Comparison of ENCODE assay signal across 9 cellular contexts in genomic region chr4:55736605-55737183, GRCh38.
DNase-seq lines count a peak whose midpoint lies in the region; ATAC-seq, FAIRE-seq and TF ChIP-seq lines count a peak whose summit lies in the region.
"Had no signal": no experiment of that assay in that cellular context is flagged by ENCODE, and none has a peak within 500 bp of the region (broad histone marks: within the 10 kb centered on the region; RNA-seq: fewer than 3 reads in every experiment).

No MANE protein-coding gene starts in this region.

- no peak overlapping the region for H3K18ac ChIP-seq in IMR-90 (ENCODE audit: low read depth, low read length)

- H3K27ac Mint-ChIP-seq in stimulated activated naive B cell treated with anti-CD40 and anti-IgM and Interleukin-4, amounts not matched to agents 10 μg/mL and 1 μg/mL and 100 μg/mL, for 72 hours = no peak overlapping the region

- H2AK9ac ChIP-seq in IMR-90 (replicated peaks; ENCODE audit: low read depth, low read length, poor library complexity) = no peak overlapping the region

- no peak overlapping the region for H4K5ac ChIP-seq in IMR-90 (ENCODE audit: low read depth, low read length)

- H3K56ac ChIP-seq in IMR-90 (ENCODE audit: extremely low read depth, insufficient read depth, low read length) = no peak overlapping the region

- FAIRE-seq in H54 (lab: Jason Lieb, UNC) = no peak

- no CpG with 5 or more reads among the region's 3 CpGs for WGBS in IMR-90 (ENCODE audit: extremely low coverage in 2 of 2, insufficient read length in 1 of 2), 2 experiments
- WGBS in right lobe of liver (ENCODE audit: insufficient coverage, low coverage, low lambda C conversion rate, missing lambda C conversion rate) = 16% methylated on average over 3 of the region's 3 CpGs

- H3K79me1 ChIP-seq in IMR-90 (ENCODE audit: low read depth in 1 of 2, low read length in 2 of 2) = no peaks in the 10 kb centered on the region

- ATAC-seq in IMR-90 (ENCODE audit: low read depth) (no peak), right lobe of liver (no peak), HG02571 (IDR thresholded peaks at IDR 0.05; ENCODE audit: unreplicated experiment) (no peak)
- no peak for ATAC-seq in stimulated activated naive B cell treated with anti-CD40 and anti-IgM and Interleukin-4, amounts not matched to agents 10 μg/mL and 1 μg/mL and 100 μg/mL, for 72 hours (replicated peaks)

- no peak overlapping the region for H3K23ac ChIP-seq in IMR-90 (ENCODE audit: low read depth, low read length)

- peaks cover 17 to 25% of the 10 kb centered on the region in 2 donors for H3K27me3 Mint-ChIP-seq in stimulated activated naive B cell treated with anti-CD40 and anti-IgM and Interleukin-4, amounts not matched to agents 10 μg/mL and 1 μg/mL and 100 μg/mL, for 72 hours

- H3K9ac ChIP-seq in IMR-90 (ENCODE audit: low read depth, low read length) = no peak overlapping the region

- in situ Hi-C loops in IMR-90 (cut with MboI; ENCODE audit: low sequenced_read_pairs) = loop anchor here (25.0 kb wide), 1 partner anchor 399 kb away; the partner anchor contains the start of gene SRD5A3

- intact Hi-C loops in IMR-90 (cut with micrococcal nuclease) (loop anchor here (1.0 to 10.0 kb wide), 2 partner anchors 292 to 390 kb away; partner anchors contain the start of gene SRD5A3), ascending aorta (cut with DNase I) (loop anchor here (10.0 kb wide), 1 partner anchor 392 kb away; the partner anchor contains the start of gene SRD5A3), right lobe of liver (cut with DNase I) (no loop called here)

- CTCF ChIA-PET in IMR-90 (lab: Yijun Ruan, JAX) = no interaction called here

- no peak overlapping the region for H4K91ac ChIP-seq in IMR-90 (ENCODE audit: insufficient read depth, low read depth, low read length)

- H4K20me1 ChIP-seq in IMR-90 (ENCODE audit: insufficient read depth, low read length) = no peaks in the 10 kb centered on the region

- no peaks in the 10 kb centered on the region for H3K9me3 ChIP-seq in IMR-90 (ENCODE audit: control insufficient read depth, insufficient read depth, low read length)
- H3K9me3 ChIP-seq in ascending aorta = no peaks in the 10 kb centered on the region
- H3K9me3 ChIP-seq in right lobe of liver = no peaks in the 10 kb centered on the region

- no peaks in the 10 kb centered on the region for H3K4me1 Mint-ChIP-seq in stimulated activated naive B cell treated with anti-CD40 and anti-IgM and Interleukin-4, amounts not matched to agents 10 μg/mL and 1 μg/mL and 100 μg/mL, for 72 hours

- TF ChIP-seq POLR2A in IMR-90 (IDR thresholded peaks at IDR 0.05; ENCODE audit: low read depth, low read length) = no peak
- no peak for TF ChIP-seq POLR2A in right lobe of liver (IDR thresholded peaks at IDR 0.05)
- no peak for TF ChIP-seq POLR2A in H54 (IDR thresholded peaks at IDR 0.05; ENCODE audit: low read depth, low read length)

- H3K9me3 Mint-ChIP-seq in stimulated activated naive B cell treated with anti-CD40 and anti-IgM and Interleukin-4, amounts not matched to agents 10 μg/mL and 1 μg/mL and 100 μg/mL, for 72 hours = no peaks in the 10 kb centered on the region
- H3K9me3 Mint-ChIP-seq: IgD-negative memory B cell had no signal

- no peak overlapping the region for H2BK15ac ChIP-seq in IMR-90 (ENCODE audit: low read depth, low read length)

- TF ChIP-seq RAD21 in IMR-90 (IDR thresholded peaks at IDR 0.05; ENCODE audit: low read length) = peak; percentile 34; the same call in 1 of the 2 replicates

- H3K36me3 Mint-ChIP-seq in stimulated activated naive B cell treated with anti-CD40 and anti-IgM and Interleukin-4, amounts not matched to agents 10 μg/mL and 1 μg/mL and 100 μg/mL, for 72 hours = no peaks in the 10 kb centered on the region
- H3K36me3 Mint-ChIP-seq: IgD-negative memory B cell had no signal

- no peak overlapping the region for H4K8ac ChIP-seq in IMR-90 (ENCODE audit: low read depth in 2 of 2, low read length in 2 of 2)

- H3K4me1 ChIP-seq in IMR-90 (ENCODE audit: control insufficient read depth, insufficient read depth, low read length) (no peaks in the 10 kb centered on the region), ascending aorta (no peaks in the 10 kb centered on the region), right lobe of liver (no peaks in the 10 kb centered on the region)

- TF ChIP-seq CTCF in IMR-90 (conservative IDR thresholded peaks at IDR 0.05; ENCODE audit: low read depth, low read length) (peak; percentile 42), ascending aorta (IDR thresholded peaks at IDR 0.05) (peak in 2 of 3 experiments; percentile 10 to 26), right lobe of liver (IDR thresholded peaks at IDR 0.05) (peak; percentile 35 to 38 (median 36))

- H2AFZ ChIP-seq in IMR-90 (replicated peaks; ENCODE audit: low read length, poor library complexity) = no peak overlapping the region

- H3K14ac ChIP-seq in IMR-90 (replicated peaks; ENCODE audit: low read depth, low read length) = no peak overlapping the region

- no peak overlapping the region for H3K4me3 Mint-ChIP-seq in stimulated activated naive B cell treated with anti-CD40 and anti-IgM and Interleukin-4, amounts not matched to agents 10 μg/mL and 1 μg/mL and 100 μg/mL, for 72 hours
- H3K4me3 Mint-ChIP-seq: IgD-negative memory B cell had no signal

- H3K4me3 ChIP-seq in IMR-90 (ENCODE audit: insufficient read depth, low read depth, low read length) (no peak overlapping the region), ascending aorta (no peak overlapping the region), right lobe of liver (no peak overlapping the region)

- H2BK5ac ChIP-seq in IMR-90 (ENCODE audit: low read depth, low read length, poor library complexity, severe bottlenecking) = no peak overlapping the region

- no peak overlapping the region for H3K27ac ChIP-seq in IMR-90 (ENCODE audit: insufficient read depth, low read length)
- no peak overlapping the region for H3K27ac ChIP-seq in ascending aorta
- no peak overlapping the region for H3K27ac ChIP-seq in right lobe of liver

- no peak overlapping the region for H3K4me2 ChIP-seq in IMR-90 (ENCODE audit: low read depth, low read length)

- H3K27me3 ChIP-seq in IMR-90 (ENCODE audit: control insufficient read depth, insufficient read depth, low read length) = peaks cover 7% of the 10 kb centered on the region
- H3K27me3 ChIP-seq in ascending aorta = no peaks in the 10 kb centered on the region
- H3K27me3 ChIP-seq in right lobe of liver = no peaks in the 10 kb centered on the region

- no peak overlapping the region for H2BK120ac ChIP-seq in IMR-90 (ENCODE audit: low read depth, low read length)

- no peak overlapping the region for H2BK20ac ChIP-seq in IMR-90 (ENCODE audit: low read depth, low read length)

- DNase-seq in DMS53 (lab: John Stamatoyannopoulos, UW) (peak; percentile 33), IMR-90 (peak; percentile 3), ascending aorta (ENCODE audit: low spot score in 2 of 2) (no peak), right lobe of liver (no peak), H54 (ENCODE audit: insufficient read length, low spot score) (no peak), SK-N-DZ (ENCODE audit: low spot score) (no peak)
- no peak for DNase-seq in stimulated activated naive B cell treated with anti-CD40 and anti-IgM and Interleukin-4, amounts not matched to agents 10 μg/mL and 1 μg/mL and 100 μg/mL, for 72 hours

- no peak overlapping the region for H2AK5ac ChIP-seq in IMR-90 (ENCODE audit: low read depth, low read length)

- no peaks in the 10 kb centered on the region for H3K36me3 ChIP-seq in IMR-90 (ENCODE audit: control insufficient read depth, insufficient read depth, low read length)
- H3K36me3 ChIP-seq in ascending aorta = no peaks in the 10 kb centered on the region
- no peaks in the 10 kb centered on the region for H3K36me3 ChIP-seq in right lobe of liver

- POLR2A ChIA-PET in IMR-90 (lab: Charles Lee; ENCODE audit: unreplicated experiment) = no interaction called here

- no TSS peak for BruUV-seq in IMR-90 (replicated peaks; lab: Mats Ljungman, UMichigan)

- dilution Hi-C loops in IMR-90 (cut with HindIII; ENCODE audit: low sequenced_read_pairs, unreplicated experiment) = no loop called here

- no peaks in the 10 kb centered on the region for H3K9me1 ChIP-seq in IMR-90 (ENCODE audit: insufficient read depth, low read length)

- no peak overlapping the region for H3K4ac ChIP-seq in IMR-90 (ENCODE audit: low read depth, low read length)

TF ChIP-seq in IMR-90, 13 proteins besides CTCF, POLR2A, EP300 and RAD21:
- TF ChIP-seq SMC3 (IDR thresholded peaks at IDR 0.05; ENCODE audit: low read depth, low read length) (peak; percentile 30; the same call in 1 of the 2 replicates), ELK1 (IDR thresholded peaks at IDR 0.05; ENCODE audit: borderline replicate concordance, low read depth, low read length) (no peak)

Comparison
In these comparisons a context has a peak if more than half of its experiments do, and no peak if none do; other contexts are left out.
1. DNase-seq: peak in DMS53 (single experiment) and IMR-90 (single experiment); none in ascending aorta (0 of 2), right lobe of liver (0 of 3), H54 (single experiment), stimulated activated naive B cell treated with anti-CD40 and anti-IgM and Interleukin-4, amounts not matched to agents 10 μg/mL and 1 μg/mL and 100 μg/mL, for 72 hours (single experiment) and SK-N-DZ (single experiment).
2. intact Hi-C loops: an anchor here in IMR-90 (1.0 to 10.0 kb wide) and ascending aorta (10.0 kb wide); none called in right lobe of liver.
3. Peak in every context shown above with its lines, with median percentiles within 50 percentile points of each other: CTCF ChIP-seq.